Comparison of ENCODE assay signal across 17 cellular contexts in genomic region chr1:192552619-192553225, GRCh38. TPM values are rescaled to one million over a fixed set of nuclear protein-coding genes. Genes with fewer than 3 reads are reported as not detected.
DNase-seq lines count a peak whose midpoint lies in the region; ATAC-seq and TF ChIP-seq lines count a peak whose summit lies in the region.
"Had no signal": no experiment of that assay in that cellular context is flagged by ENCODE, and none has a peak within 500 bp of the region (broad histone marks: within the 10 kb centered on the region; RNA-seq: fewer than 3 reads in every experiment).

No MANE protein-coding gene starts in this region.

- no peak for ATAC-seq in activated CD8-positive, alpha-beta memory T cell treated with anti-CD3 and anti-CD28 coated beads, Interleukin-2, amount 10 ng/mL, durations not matched to agents 7 days and 5 days
- peak; percentile 23 for ATAC-seq in GM21619 (IDR thresholded peaks at IDR 0.05; ENCODE audit: unreplicated experiment)
- ATAC-seq in natural killer cell treated with Interleukin-12 subunit alpha and Interleukin-12 subunit beta and Interleukin-15 and Interleukin-18, amount 100 ng/mL, for 72 hours, result peak in 1 of 2 donors; percentile 32
- ATAC-seq: A549, HCT116, right cardiac atrium had no signal

- no peak for DNase-seq in activated CD8-positive, alpha-beta memory T cell treated with anti-CD3 and anti-CD28 coated beads, Interleukin-2, amount 10 ng/mL, durations not matched to agents 7 days and 5 days
- DNase-seq in activated CD8-positive, alpha-beta memory T cell treated with anti-CD3 and anti-CD28 coated beads, Interleukin-2, amount 50 U/mL, for 4 hours, result no peak
- DNase-seq in OCI-LY7 (ENCODE audit: low spot score) (no peak), activated gamma-delta T cell (lab: John Stamatoyannopoulos, UW) (no peak), osteocyte (ENCODE audit: extremely low spot score, unreplicated experiment) (no peak), amygdala (lab: John Stamatoyannopoulos, UW) (no peak)
- no peak for DNase-seq in natural killer cell treated with Interleukin-12 subunit alpha and Interleukin-12 subunit beta and Interleukin-15 and Interleukin-18, amount 100 ng/mL, for 72 hours (ENCODE audit: low spot score)
- DNase-seq: activated effector memory CD4-positive, alpha-beta T cell treated with Interleukin-2 at 50 U/mL for 16 hours; NCI-H510A treated with DMSO at 0.1 percent for 48 hours; right cardiac atrium; thyroid gland had no signal

- H3K36me3 Mint-ChIP-seq in activated CD8-positive, alpha-beta memory T cell treated with anti-CD3 and anti-CD28 coated beads, Interleukin-2, amount 10 ng/mL, durations not matched to agents 7 days and 5 days, result no peaks in the 10 kb centered on the region
- peaks cover 9% of the 10 kb centered on the region for H3K36me3 Mint-ChIP-seq in natural killer cell treated with Interleukin-12 subunit alpha and Interleukin-12 subunit beta and Interleukin-15 and Interleukin-18, amount 100 ng/mL, for 72 hours
- H3K36me3 Mint-ChIP-seq in osteocyte (ENCODE audit: unreplicated experiment), result peaks cover 2% of the 10 kb centered on the region

- H3K27ac ChIP-seq in OCI-LY7 (ENCODE audit: low read depth, low read length, poor library complexity, severe bottlenecking), result no peak overlapping the region
- H3K27ac ChIP-seq: A549, esophagus muscularis mucosa, RWPE1, thyroid gland, VCaP had no signal

- no peak overlapping the region for H3K4me2 ChIP-seq in OCI-LY7 (ENCODE audit: low read length)
- H3K4me2 ChIP-seq: A549 had no signal

- intact Hi-C loops in OCI-LY7 (cut with micrococcal nuclease; ENCODE audit: unreplicated experiment), result no loop called here

- H3K9me3 ChIP-seq in OCI-LY7 (ENCODE audit: low read length), result no peaks in the 10 kb centered on the region
- H3K9me3 ChIP-seq: A549, esophagus muscularis mucosa, thyroid gland had no signal

- CTCF ChIA-PET in activated CD8-positive, alpha-beta memory T cell treated with anti-CD3 and anti-CD28 coated beads, Interleukin-2, amount 10 ng/mL, durations not matched to agents 7 days and 5 days (lab: Charles Lee), result interaction anchor here (1.2 to 1.6 kb wide), 2 partner anchors 8 to 33 kb away, joined by 4 read pairs; no protein-coding TSS in a partner anchor
- CTCF ChIA-PET in OCI-LY7 (lab: Charles Lee; ENCODE audit: unreplicated experiment), result no interaction called here

- H4K20me1 ChIP-seq in OCI-LY7 (ENCODE audit: insufficient read depth, low read length), result no peaks in the 10 kb centered on the region

- no peaks in the 10 kb centered on the region for H3K4me1 ChIP-seq in OCI-LY7 (ENCODE audit: insufficient read depth, low read length, poor library complexity, severe bottlenecking)
- H3K4me1 ChIP-seq: thyroid gland had no signal

- no peaks in the 10 kb centered on the region for H3K79me2 ChIP-seq in OCI-LY7 (ENCODE audit: insufficient read depth, low read depth, low read length)

- no peak overlapping the region for H3K4me3 ChIP-seq in OCI-LY7 (ENCODE audit: low read depth, low read length, poor library complexity, severe bottlenecking)
- H3K4me3 ChIP-seq: A549, esophagus muscularis mucosa, thyroid gland had no signal

- H3K27ac Mint-ChIP-seq in activated CD8-positive, alpha-beta memory T cell treated with anti-CD3 and anti-CD28 coated beads, Interleukin-2, amount 10 ng/mL, durations not matched to agents 7 days and 5 days, result peak overlapping the region; percentile 24
- peak overlapping the region; percentile 83 to 96 for H3K27ac Mint-ChIP-seq in natural killer cell treated with Interleukin-12 subunit alpha and Interleukin-12 subunit beta and Interleukin-15 and Interleukin-18, amount 100 ng/mL, for 72 hours
- no peak overlapping the region for H3K27ac Mint-ChIP-seq in osteocyte (ENCODE audit: unreplicated experiment)

- H3K4me1 Mint-ChIP-seq in activated CD8-positive, alpha-beta memory T cell treated with anti-CD3 and anti-CD28 coated beads, Interleukin-2, amount 10 ng/mL, durations not matched to agents 7 days and 5 days, result peaks cover 36% of the 10 kb centered on the region
- H3K4me1 Mint-ChIP-seq in natural killer cell treated with Interleukin-12 subunit alpha and Interleukin-12 subunit beta and Interleukin-15 and Interleukin-18, amount 100 ng/mL, for 72 hours (ENCODE audit: low read depth in 2 of 2), result peaks cover 45% of the 10 kb centered on the region in 2 donors
- peaks cover 11% of the 10 kb centered on the region for H3K4me1 Mint-ChIP-seq in osteocyte (ENCODE audit: unreplicated experiment)

- no peak overlapping the region for H3K4me3 Mint-ChIP-seq in activated CD8-positive, alpha-beta memory T cell treated with anti-CD3 and anti-CD28 coated beads, Interleukin-2, amount 10 ng/mL, durations not matched to agents 7 days and 5 days
- peak overlapping the region; percentile 53 for H3K4me3 Mint-ChIP-seq in natural killer cell treated with Interleukin-12 subunit alpha and Interleukin-12 subunit beta and Interleukin-15 and Interleukin-18, amount 100 ng/mL, for 72 hours
- no peak overlapping the region for H3K4me3 Mint-ChIP-seq in osteocyte (ENCODE audit: unreplicated experiment)

- H3K36me3 ChIP-seq in OCI-LY7 (ENCODE audit: insufficient read depth, low read length), result no peaks in the 10 kb centered on the region
- H3K36me3 ChIP-seq: esophagus muscularis mucosa, thyroid gland had no signal

- peaks cover 4% of the 10 kb centered on the region for H3K27me3 Mint-ChIP-seq in activated CD8-positive, alpha-beta memory T cell treated with anti-CD3 and anti-CD28 coated beads, Interleukin-2, amount 10 ng/mL, durations not matched to agents 7 days and 5 days
- no peaks in the 10 kb centered on the region for H3K27me3 Mint-ChIP-seq in natural killer cell treated with Interleukin-12 subunit alpha and Interleukin-12 subunit beta and Interleukin-15 and Interleukin-18, amount 100 ng/mL, for 72 hours
- no peaks in the 10 kb centered on the region for H3K27me3 Mint-ChIP-seq in osteocyte (ENCODE audit: unreplicated experiment)

- TF ChIP-seq CTCF in OCI-LY7 (conservative IDR thresholded peaks at IDR 0.05; ENCODE audit: low read length) (no peak), osteocyte (IDR thresholded peaks at IDR 0.05) (no peak)

- no peaks in the 10 kb centered on the region for H3K9me2 ChIP-seq in OCI-LY7 (ENCODE audit: insufficient read depth, low read length)

- POLR2A ChIA-PET in OCI-LY7 (lab: Charles Lee), result interaction anchor here (0.7 to 1.5 kb wide), 3 partner anchors 13 to 493 kb away, joined by 3 to 7 read pairs (median 5); no protein-coding TSS in a partner anchor

- no peaks in the 10 kb centered on the region for H3K9me3 Mint-ChIP-seq in activated CD8-positive, alpha-beta memory T cell treated with anti-CD3 and anti-CD28 coated beads, Interleukin-2, amount 10 ng/mL, durations not matched to agents 7 days and 5 days (ENCODE audit: low read depth)
- peaks cover 3% of the 10 kb centered on the region for H3K9me3 Mint-ChIP-seq in natural killer cell treated with Interleukin-12 subunit alpha and Interleukin-12 subunit beta and Interleukin-15 and Interleukin-18, amount 100 ng/mL, for 72 hours
- H3K9me3 Mint-ChIP-seq in osteocyte (ENCODE audit: unreplicated experiment), result peaks cover 10% of the 10 kb centered on the region

- H2AFZ ChIP-seq in OCI-LY7 (ENCODE audit: low read length), result peak overlapping the region; percentile 16; the same call in 1 of the 2 replicates

- no TSS peak for BruUV-seq in OCI-LY7 (replicated peaks; lab: Mats Ljungman, UMichigan)

RNA-seq across cellular contexts. Expression of gene RGS1, which starts 22.9 kb away (rescaled TPM):
- 10 to 100 TPM; 27.1 to 35.7 TPM for total RNA-seq in activated CD8-positive, alpha-beta memory T cell treated with anti-CD3 and anti-CD28 coated beads, Interleukin-2, amount 10 ng/mL, durations not matched to agents 7 days and 5 days
- total RNA-seq in OCI-LY7 (2014; rRNA removed; shearing (Covaris generic)), result 0.79 and 0.85 TPM in 2 replicates
- total RNA-seq in OCI-LY7 (2022), result 0.37 TPM in 1 of 2 replicates, not detected in the other
- 100 to 1,000 TPM in 1 of 2 donors, 10 to 100 TPM in 1; 67.6 to 143 TPM for total RNA-seq in natural killer cell treated with Interleukin-12 subunit alpha and Interleukin-12 subunit beta and Interleukin-15 and Interleukin-18, amount 100 ng/mL, for 72 hours
- total RNA-seq in osteocyte, result not detected in 2 replicates

Comparison
In these comparisons a context has a peak if more than half of its experiments do, and no peak if none do; other contexts are left out.
1. RNA of gene RGS1, which starts 22.9 kb away (total RNA-seq): 67.6 to 143 TPM in natural killer cell treated with Interleukin-12 subunit alpha and Interleukin-12 subunit beta and Interleukin-15 and Interleukin-18, amount 100 ng/mL, for 72 hours and 27.1 to 35.7 TPM in activated CD8-positive, alpha-beta memory T cell treated with anti-CD3 and anti-CD28 coated beads, Interleukin-2, amount 10 ng/mL, durations not matched to agents 7 days and 5 days; 0.37 to 0.85 TPM in OCI-LY7 and not detected in osteocyte; every median in the first group is over 10 times any median in the second.